In the genomic region with DNA sequence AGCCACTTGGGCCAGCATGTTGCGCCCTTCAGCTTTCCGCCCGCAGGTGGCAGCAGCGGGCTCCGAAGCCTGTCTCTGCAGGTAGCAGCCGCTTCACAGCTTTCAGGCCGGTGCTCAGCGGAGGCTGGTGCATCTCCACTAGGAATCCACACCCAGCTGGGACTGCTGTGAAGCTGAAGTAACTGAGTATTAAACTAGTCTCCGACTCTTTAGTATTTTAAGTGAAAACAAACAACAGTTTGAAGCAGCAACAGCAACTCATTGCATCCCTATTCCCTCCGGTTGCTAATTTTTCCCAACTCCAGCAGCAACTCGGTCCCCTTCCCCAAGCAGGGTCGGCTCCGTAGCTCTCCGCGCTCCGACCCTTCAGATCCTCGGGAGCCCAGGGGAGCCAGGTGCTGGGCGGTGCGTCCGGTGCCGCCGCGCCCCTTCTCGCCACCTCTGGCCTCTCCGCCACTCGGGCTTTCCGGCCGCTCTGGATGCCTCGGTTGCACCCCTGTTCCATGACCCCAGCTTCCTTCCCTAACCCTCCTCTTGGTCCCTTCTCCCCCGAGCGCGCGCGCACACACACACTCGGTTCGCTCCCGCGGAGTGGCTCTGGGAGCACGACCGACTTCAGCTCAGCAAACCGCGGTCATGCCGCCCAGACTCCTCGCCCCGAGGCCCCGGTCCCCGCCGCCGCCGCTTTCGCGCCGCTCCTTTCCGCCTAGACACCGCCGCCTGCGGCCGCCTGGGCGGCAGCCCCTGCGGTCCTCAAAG, we compare ENCODE assay signal across 9 cellular contexts. TPM values are rescaled to one million over a fixed set of nuclear protein-coding genes. Genes with fewer than 3 reads are reported as not detected.
DNase-seq lines count a peak whose midpoint lies in the region; ATAC-seq and TF ChIP-seq lines count a peak whose summit lies in the region.
"Had no signal": no experiment of that assay in that cellular context is flagged by ENCODE, and none has a peak within 500 bp of the region (broad histone marks: within the 10 kb centered on the region; RNA-seq: fewer than 3 reads in every experiment).

No MANE protein-coding gene starts in this region.

- H3K9me3 Mint-ChIP-seq in activated T-helper 1 cell treated with anti-CD3 and anti-CD28 coated beads, Interleukin-12 subunit alpha, Interleukin-12 subunit beta, Interleukin-2, Interleukin-4 antibody, amounts not matched to agents 30 ng/mL and 10 ng/mL and 1 ng/mL, durations not matched to agents 14 hours and 24 hours and 36 hours: no peaks in the 10 kb centered on the region
- no peaks in the 10 kb centered on the region for H3K9me3 Mint-ChIP-seq in naive B cell

- H3K4me1 ChIP-seq in OCI-LY7 (ENCODE audit: insufficient read depth, low read length, poor library complexity, severe bottlenecking): no peaks in the 10 kb centered on the region

- intact Hi-C loops in OCI-LY7 (cut with micrococcal nuclease; ENCODE audit: unreplicated experiment): loop anchor here (1.0 to 10.0 kb wide), 3 partner anchors 993 to 1312 kb away; no protein-coding TSS in a partner anchor
- intact Hi-C loops in activated T-helper 1 cell treated with anti-CD3 and anti-CD28 coated beads, Interleukin-12 subunit alpha, Interleukin-12 subunit beta, Interleukin-2, Interleukin-4 antibody, amounts not matched to agents 30 ng/mL and 10 ng/mL and 1 ng/mL, durations not matched to agents 14 hours and 24 hours and 36 hours (cut with micrococcal nuclease): no loop called here

- H3K4me3 Mint-ChIP-seq in activated T-helper 1 cell treated with anti-CD3 and anti-CD28 coated beads, Interleukin-12 subunit alpha, Interleukin-12 subunit beta, Interleukin-2, Interleukin-4 antibody, amounts not matched to agents 30 ng/mL and 10 ng/mL and 1 ng/mL, durations not matched to agents 14 hours and 24 hours and 36 hours: peak overlapping the region; percentile 60
- peak overlapping the region; percentile 74 to 86 (median 80) for H3K4me3 Mint-ChIP-seq in naive B cell

- H4K20me1 ChIP-seq in OCI-LY7 (ENCODE audit: insufficient read depth, low read length): no peaks in the 10 kb centered on the region

- H3K9me3 ChIP-seq in OCI-LY7 (ENCODE audit: low read length): no peaks in the 10 kb centered on the region

- no TSS peak for BruUV-seq in OCI-LY7 (replicated peaks; lab: Mats Ljungman, UMichigan)

- H3K4me1 Mint-ChIP-seq in activated T-helper 1 cell treated with anti-CD3 and anti-CD28 coated beads, Interleukin-12 subunit alpha, Interleukin-12 subunit beta, Interleukin-2, Interleukin-4 antibody, amounts not matched to agents 30 ng/mL and 10 ng/mL and 1 ng/mL, durations not matched to agents 14 hours and 24 hours and 36 hours (ENCODE audit: low read depth): peaks cover 10% of the 10 kb centered on the region
- peaks cover 6 to 12% (median 11%) of the 10 kb centered on the region in 3 donors for H3K4me1 Mint-ChIP-seq in naive B cell

- no peak overlapping the region for H3K4me3 ChIP-seq in OCI-LY7 (ENCODE audit: low read depth, low read length, poor library complexity, severe bottlenecking)

- H2AFZ ChIP-seq in OCI-LY7 (ENCODE audit: low read length): no peak overlapping the region

- H3K4me2 ChIP-seq in OCI-LY7 (ENCODE audit: low read length): no peak overlapping the region

- H3K27ac ChIP-seq in OCI-LY7 (ENCODE audit: low read depth, low read length, poor library complexity, severe bottlenecking): no peak overlapping the region

- peak; percentile 94 for ATAC-seq in GM21529 (IDR thresholded peaks at IDR 0.05; ENCODE audit: unreplicated experiment)
- ATAC-seq in naive B cell (ENCODE audit: low read depth in 2 of 2): peak; percentile 76
- peak; percentile 85 for ATAC-seq in stimulated activated naive CD8-positive, alpha-beta T cell treated with anti-CD3 and anti-CD28 coated beads, Interleukin-15, Interleukin-2, amounts not matched to agents 100 U/mL and 50 U/mL, for 24 hours

- H3K36me3 Mint-ChIP-seq in activated T-helper 1 cell treated with anti-CD3 and anti-CD28 coated beads, Interleukin-12 subunit alpha, Interleukin-12 subunit beta, Interleukin-2, Interleukin-4 antibody, amounts not matched to agents 30 ng/mL and 10 ng/mL and 1 ng/mL, durations not matched to agents 14 hours and 24 hours and 36 hours (ENCODE audit: low read depth): no peaks in the 10 kb centered on the region
- peaks cover 0 to 3% of the 10 kb centered on the region in 2 donors for H3K36me3 Mint-ChIP-seq in naive B cell

- H3K27me3 Mint-ChIP-seq in activated T-helper 1 cell treated with anti-CD3 and anti-CD28 coated beads, Interleukin-12 subunit alpha, Interleukin-12 subunit beta, Interleukin-2, Interleukin-4 antibody, amounts not matched to agents 30 ng/mL and 10 ng/mL and 1 ng/mL, durations not matched to agents 14 hours and 24 hours and 36 hours (ENCODE audit: insufficient read depth): peaks cover 40% of the 10 kb centered on the region
- H3K27me3 Mint-ChIP-seq in naive B cell: peaks cover 37 to 46% (median 39%) of the 10 kb centered on the region in 3 donors

- CTCF ChIA-PET in OCI-LY7 (lab: Charles Lee; ENCODE audit: unreplicated experiment): interaction anchor here (0.7 kb wide), 1 partner anchor 1040 kb away, joined by 3 read pairs; no protein-coding TSS in a partner anchor

- peak; percentile 89 for TF ChIP-seq CTCF in OCI-LY7 (conservative IDR thresholded peaks at IDR 0.05; ENCODE audit: low read length)

- no peaks in the 10 kb centered on the region for H3K36me3 ChIP-seq in OCI-LY7 (ENCODE audit: insufficient read depth, low read length)

- POLR2A ChIA-PET in OCI-LY7 (lab: Charles Lee): no interaction called here

- H3K27ac Mint-ChIP-seq in activated T-helper 1 cell treated with anti-CD3 and anti-CD28 coated beads, Interleukin-12 subunit alpha, Interleukin-12 subunit beta, Interleukin-2, Interleukin-4 antibody, amounts not matched to agents 30 ng/mL and 10 ng/mL and 1 ng/mL, durations not matched to agents 14 hours and 24 hours and 36 hours: peak overlapping the region; percentile 29
- no peak overlapping the region for H3K27ac Mint-ChIP-seq in naive B cell

- DNase-seq in DMS153 (lab: John Stamatoyannopoulos, UW) (peak; percentile 91), HuH-7.5 (ENCODE audit: low spot score) (peak; percentile 92), OCI-LY7 (ENCODE audit: low spot score) (peak; percentile 54), fibroblast of peridontal ligament (ENCODE audit: extremely low read depth) (peak; percentile 66), naive B cell (peak; percentile 36)
- DNase-seq in activated T-helper 1 cell treated with anti-CD3 and anti-CD28 coated beads, Interleukin-12 subunit alpha, Interleukin-12 subunit beta, Interleukin-2, Interleukin-4 antibody, amounts not matched to agents 30 ng/mL and 10 ng/mL and 1 ng/mL, durations not matched to agents 14 hours and 24 hours and 36 hours (ENCODE audit: low spot score): peak; percentile 48
- peak; percentile 78 for DNase-seq in stimulated activated naive CD8-positive, alpha-beta T cell treated with anti-CD3 and anti-CD28 coated beads, Interleukin-15, Interleukin-2, amounts not matched to agents 100 U/mL and 50 U/mL, for 24 hours

- no peaks in the 10 kb centered on the region for H3K9me2 ChIP-seq in OCI-LY7 (ENCODE audit: insufficient read depth, low read length)

- no peaks in the 10 kb centered on the region for H3K79me2 ChIP-seq in OCI-LY7 (ENCODE audit: insufficient read depth, low read depth, low read length)

RNA-seq across cellular contexts. Expression of gene NKAIN2, which starts 0.8 kb away (rescaled TPM):
- not detected in 2 replicates for total RNA-seq in OCI-LY7 (2014; rRNA removed; shearing (Covaris generic))
- total RNA-seq in OCI-LY7 (2022): not detected in 2 replicates
- not detected in 2 replicates for total RNA-seq in activated T-helper 1 cell treated with anti-CD3 and anti-CD28 coated beads, Interleukin-12 subunit alpha, Interleukin-12 subunit beta, Interleukin-2, Interleukin-4 antibody, amounts not matched to agents 30 ng/mL and 10 ng/mL and 1 ng/mL, durations not matched to agents 14 hours and 24 hours and 36 hours
- polyA plus RNA-seq in naive B cell (ENCODE audit: low read depth in 6 of 6): not detected
- total RNA-seq: subcutaneous adipose tissue had no signal

Comparison
In these comparisons a context has a peak if more than half of its experiments do, and no peak if none do; other contexts are left out.
1. DNase-seq: peak in every context shown above with its lines; median percentile 92 in HuH-7.5; 91 in DMS153; 78 in stimulated activated naive CD8-positive, alpha-beta T cell treated with anti-CD3 and anti-CD28 coated beads, Interleukin-15, Interleukin-2, amounts not matched to agents 100 U/mL and 50 U/mL, for 24 hours; 66 in fibroblast of peridontal ligament; 54 in OCI-LY7; 48 in activated T-helper 1 cell treated with anti-CD3 and anti-CD28 coated beads, Interleukin-12 subunit alpha, Interleukin-12 subunit beta, Interleukin-2, Interleukin-4 antibody, amounts not matched to agents 30 ng/mL and 10 ng/mL and 1 ng/mL, durations not matched to agents 14 hours and 24 hours and 36 hours; 36 in naive B cell.